ENCODE assay signal across 11 cellular contexts in the genomic region with DNA sequence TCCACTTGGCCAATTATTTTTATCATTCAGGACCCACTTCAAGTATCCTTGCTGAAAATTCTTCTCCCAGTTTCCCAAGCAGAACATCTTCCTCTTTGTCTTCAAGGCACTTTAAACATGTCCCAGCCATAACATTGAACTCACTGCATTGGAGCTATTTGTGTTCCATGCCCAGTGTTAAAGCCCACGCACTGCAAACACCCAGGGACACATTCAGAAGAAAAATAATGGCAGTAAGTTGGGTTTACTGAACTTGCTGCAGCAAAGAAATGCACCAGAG. TPM values are rescaled to one million over a fixed set of nuclear protein-coding genes. Genes with fewer than 3 reads are reported as not detected.
DNase-seq lines count a peak whose midpoint lies in the region; ATAC-seq, FAIRE-seq and TF ChIP-seq lines count a peak whose summit lies in the region.
"Had no signal": no experiment of that assay in that cellular context is flagged by ENCODE, and none has a peak within 500 bp of the region (broad histone marks: within the 10 kb centered on the region; RNA-seq: fewer than 3 reads in every experiment).

No MANE protein-coding gene starts in this region.

- H3K9me3 ChIP-seq in Caco-2 (no peaks in the 10 kb centered on the region), K562 (replicated peaks; ENCODE audit: control insufficient read depth, insufficient read depth, low read depth, low read length) (no peaks in the 10 kb centered on the region), Peyer's patch (no peaks in the 10 kb centered on the region)
- H3K9me3 ChIP-seq: SJCRH30 had no signal

- FAIRE-seq in K562 (lab: Jason Lieb, UNC): no peak
- FAIRE-seq: astrocyte, H1 had no signal

- no peaks in the 10 kb centered on the region for H3K9me1 ChIP-seq in K562 (ENCODE audit: control insufficient read depth, insufficient read depth, low read length)

- H3K79me2 ChIP-seq in K562 (ENCODE audit: control insufficient read depth, insufficient read depth, low read length): peaks cover 18% of the 10 kb centered on the region

- H3K4me3 ChIP-seq in Caco-2 (ENCODE audit: low read depth, low read length) (no peak overlapping the region), K562 (no peak overlapping the region), Peyer's patch (no peak overlapping the region)

- H3K36me3 ChIP-seq in Caco-2 (ENCODE audit: control insufficient read depth, insufficient read depth, low read length): no peaks in the 10 kb centered on the region
- peaks cover 3% of the 10 kb centered on the region; the same call in 1 of the 3 replicates for H3K36me3 ChIP-seq in K562 (ENCODE audit: control insufficient read depth, insufficient read depth, low read length)
- no peaks in the 10 kb centered on the region for H3K36me3 ChIP-seq in Peyer's patch
- H3K36me3 ChIP-seq: SJCRH30 had no signal

- peak overlapping the region; percentile 93 for H3K4me3 Mint-ChIP-seq in Caco-2 (ENCODE audit: unreplicated experiment)
- peak overlapping the region in 8 of 10 donors; percentile 10 to 97 (median 50) for H3K4me3 Mint-ChIP-seq in naive thymus-derived CD8-positive, alpha-beta T cell

- peak overlapping the region; percentile 95 for H3K27ac Mint-ChIP-seq in Caco-2 (ENCODE audit: unreplicated experiment)
- H3K27ac Mint-ChIP-seq in naive thymus-derived CD8-positive, alpha-beta T cell: peak overlapping the region in 9 of 10 donors; percentile 78 to 99 (median 97)

- CTCF ChIA-PET in Caco-2 (lab: Charles Lee): interaction anchor here (0.7 to 4.3 kb wide), 9 partner anchors 15 to 302 kb away, joined by 3 to 44 read pairs (median 3); a partner anchor contains a TSS
- CTCF ChIA-PET in K562 (lab: Yijun Ruan, JAX; ENCODE audit: low intra/inter-chr PET ratio): interaction anchor here (2.0 to 3.8 kb wide), 2 partner anchors 71 to 185 kb away, joined by 12 to 34 read pairs; no protein-coding TSS in a partner anchor

- no peak for TF ChIP-seq RAD21 in K562 (CRISPR knock-in tag; conservative IDR thresholded peaks at IDR 0.05 in 1 of 2, IDR thresholded peaks at IDR 0.05 in 1 of 2)

- peaks cover 35% of the 10 kb centered on the region for H3K4me1 Mint-ChIP-seq in Caco-2 (ENCODE audit: low read depth, unreplicated experiment)
- peaks cover 32 to 57% (median 45%) of the 10 kb centered on the region in 4 donors for H3K4me1 Mint-ChIP-seq in naive thymus-derived CD8-positive, alpha-beta T cell

- TF ChIP-seq POLR2A in K562 (conservative IDR thresholded peaks at IDR 0.05) (no peak), Peyer's patch (IDR thresholded peaks at IDR 0.05) (no peak)

- DNase-seq in Caco-2: no peak
- no peak for DNase-seq in K562 (ENCODE audit: extremely low read depth in 1 of 4, low spot score in 3 of 4)
- DNase-seq in naive thymus-derived CD8-positive, alpha-beta T cell: no peak
- no peak for DNase-seq in Peyer's patch
- no peak for DNase-seq in GM03348 (ENCODE audit: low spot score)

- H3K36me3 Mint-ChIP-seq in Caco-2 (ENCODE audit: insufficient read depth, unreplicated experiment): peaks cover 21% of the 10 kb centered on the region
- peaks cover 0 to 1% (median 0%) of the 10 kb centered on the region in 3 donors for H3K36me3 Mint-ChIP-seq in naive thymus-derived CD8-positive, alpha-beta T cell

- TF ChIP-seq EP300 in K562 (IDR thresholded peaks at IDR 0.05; ENCODE audit: low read length): no peak

- H3K27me3 Mint-ChIP-seq in Caco-2 (ENCODE audit: insufficient read depth, unreplicated experiment): no peaks in the 10 kb centered on the region
- H3K27me3 Mint-ChIP-seq in naive thymus-derived CD8-positive, alpha-beta T cell: no peaks in the 10 kb centered on the region

- no TSS peak for BruUV-seq in Caco-2 (replicated peaks; lab: Mats Ljungman, UMichigan)
- no TSS peak for BruUV-seq in K562 (replicated peaks; lab: Mats Ljungman, UMichigan)

- POLR2A ChIA-PET in Caco-2 (lab: Charles Lee): interaction anchor here (0.7 kb wide), 1 partner anchor 71 kb away, joined by 3 read pairs; no protein-coding TSS in a partner anchor
- POLR2A ChIA-PET in K562 (lab: Yijun Ruan, JAX): no interaction called here
- POLR2A ChIA-PET in naive thymus-derived CD8-positive, alpha-beta T cell (lab: Charles Lee): interaction anchor here (1.1 to 5.6 kb wide), 4 partner anchors 64 to 201 kb away, joined by 3 to 83 read pairs (median 23); a partner anchor contains a TSS

- no peak overlapping the region for H3K9ac ChIP-seq in K562 (ENCODE audit: insufficient read depth in 1 of 2, low read depth in 2 of 2, low read length in 2 of 2)

- peak overlapping the region; percentile 48 for H3K27ac ChIP-seq in C4-2B
- H3K27ac ChIP-seq in K562 (ENCODE audit: extremely low read depth, low read depth, low read length): no peak overlapping the region
- H3K27ac ChIP-seq in Peyer's patch: no peak overlapping the region

- in situ Hi-C loops in K562 (cut with MboI): loop anchor here (5.0 kb wide), 1 partner anchor 68 kb away; no protein-coding TSS in a partner anchor

- intact Hi-C loops in Caco-2 (cut with micrococcal nuclease; ENCODE audit: unreplicated experiment) (loop anchor here (2.0 to 10.0 kb wide), 3 partner anchors 253 to 411 kb away; a partner anchor contains a TSS), K562 (cut with micrococcal nuclease) (loop anchor here (1.0 to 10.0 kb wide), 4 partner anchors 71 to 401 kb away; a partner anchor contains a TSS)

- peaks cover 34% of the 10 kb centered on the region for H3K4me1 ChIP-seq in Caco-2
- peaks cover 10 to 11% of the 10 kb centered on the region in 2 experiments; a peak in 4 of 5 replicates for H3K4me1 ChIP-seq in K562 (replicated peaks in 1 of 2; ENCODE audit: control insufficient read depth in 2 of 2, insufficient read depth in 2 of 2, low read length in 2 of 2)
- H3K4me1 ChIP-seq in Peyer's patch: peaks cover 0 to 55% (median 6%) of the 10 kb centered on the region in 4 donors

- WGBS in K562 (ENCODE audit: insufficient coverage, low coverage, missing lambda C conversion rate): 38% methylated on average over 1 of the region's 1 CpG

- TF ChIP-seq CTCF in C4-2B (conservative IDR thresholded peaks at IDR 0.05): no peak
- TF ChIP-seq CTCF in Caco-2 (IDR thresholded peaks at IDR 0.05; ENCODE audit: insufficient read depth in 1 of 2, low read depth in 1 of 2, low read length in 1 of 2, severe bottlenecking in 1 of 2, unreplicated experiment in 1 of 2): no peak
- TF ChIP-seq CTCF in K562 (IDR thresholded peaks at IDR 0.05 in 2 of 3, conservative IDR thresholded peaks at IDR 0.05 in 1 of 3; ENCODE audit: insufficient read depth in 2 of 3, low read depth in 1 of 3, low read length in 3 of 3): no peak
- TF ChIP-seq CTCF in Peyer's patch (IDR thresholded peaks at IDR 0.05): no peak

- ATAC-seq in K562 (no peak), HG03196 (IDR thresholded peaks at IDR 0.05; ENCODE audit: unreplicated experiment) (no peak)
- ATAC-seq in naive thymus-derived CD8-positive, alpha-beta T cell: no peak

- H2AFZ ChIP-seq in K562 (ENCODE audit: low read depth, low read length): peak overlapping the region; percentile 58; the same call in 1 of the 2 replicates

- H4K20me1 ChIP-seq in K562 (replicated peaks; ENCODE audit: control insufficient read depth, insufficient read depth, low read length): peaks cover 4% of the 10 kb centered on the region; the same call in 1 of the 2 replicates

- H3K4me2 ChIP-seq in K562 (ENCODE audit: insufficient read depth, low read length): no peak overlapping the region

- H3K9me3 Mint-ChIP-seq in Caco-2 (ENCODE audit: unreplicated experiment): no peaks in the 10 kb centered on the region
- H3K9me3 Mint-ChIP-seq in naive thymus-derived CD8-positive, alpha-beta T cell: no peaks in the 10 kb centered on the region

- H3K27me3 ChIP-seq in Caco-2 (replicated peaks; ENCODE audit: control insufficient read depth, insufficient read depth, low read length) (no peaks in the 10 kb centered on the region), K562 (ENCODE audit: control insufficient read depth in 2 of 2, insufficient read depth in 2 of 2, low read length in 2 of 2) (peaks cover 0 to 7% of the 10 kb centered on the region in 2 experiments; a peak in 3 of 5 replicates), Peyer's patch (no peaks in the 10 kb centered on the region)
- H3K27me3 ChIP-seq: SJCRH30 had no signal

RNA-seq across cellular contexts. Expression of a gene that starts 1.6 kb away (rescaled TPM):
- 119 and 138 TPM in 2 replicates for total RNA-seq in Caco-2 (2022)
- total RNA-seq in K562 (2011; cell fraction: chromatin; rRNA removed; ENCODE audit: low replicate concordance): 15.3 and 15.5 TPM in 2 replicates
- total RNA-seq in K562 (2011; cell fraction: nucleolus; rRNA removed): 18.6 and 20.5 TPM in 2 replicates
- 20.0 and 22.3 TPM in 2 replicates for total RNA-seq in K562 (2011; cell fraction: nucleoplasm; rRNA removed)
- 14.4 and 16.5 TPM in 2 replicates for total RNA-seq in K562 (2014; rRNA removed)
- total RNA-seq in K562 (2014; rRNA removed; fragmentation: Illumina TruSeq; extraction: Trizol): 13.0 and 14.1 TPM in 2 replicates
- total RNA-seq in K562 (2015; rRNA removed; fragmentation: Illumina TruSeq; extraction: Trizol): 14.8 and 15.2 TPM in 2 replicates
- 15.9 and 17.8 TPM in 2 replicates for total RNA-seq in K562 (2021)
- polyA plus RNA-seq in K562 (2011; rRNA removed): 13.6 and 18.0 TPM in 2 replicates
- polyA plus RNA-seq in K562 (2011; cell fraction: cytosol; rRNA removed): 11.5 and 20.7 TPM in 2 replicates
- 12.6 and 16.2 TPM in 2 replicates for polyA plus RNA-seq in K562 (2011; cell fraction: nucleus; rRNA removed)
- polyA plus RNA-seq in K562 (2012): 15.7 and 16.1 TPM in 2 replicates
- polyA plus RNA-seq in K562 (2014; fragmentation: Illumina TruSeq; extraction: Trizol): 14.9 and 15.3 TPM in 2 replicates
- polyA plus RNA-seq in K562 (2014; fragmentation: Nextera tagmentation; extraction: Ambion mirVana): 1 to 10 TPM; 6.7 to 8.8 TPM
- polyA plus RNA-seq in K562 (2014; rRNA removed): 18.2 and 21.8 TPM in 2 replicates
- polyA minus RNA-seq in K562 (2011; rRNA and poly(A)+ RNA removed): 8.4 and 13.1 TPM in 2 replicates
- 5.2 and 8.2 TPM in 2 replicates for polyA minus RNA-seq in K562 (2011; cell fraction: cytosol; rRNA and poly(A)+ RNA removed)
- polyA minus RNA-seq in K562 (2011; cell fraction: nucleus; rRNA and poly(A)+ RNA removed): 4.7 and 7.4 TPM in 2 replicates
- 10 to 100 TPM; 46.0 to 46.2 TPM for total RNA-seq in naive thymus-derived CD8-positive, alpha-beta T cell
- polyA plus RNA-seq in naive thymus-derived CD8-positive, alpha-beta T cell: 100 to 1,000 TPM in 1 of 3 donors, 10 to 100 TPM in 2; 74.5 to 234 (median 81.7) TPM
- 10 to 100 TPM; 19.0 to 40.9 (median 31.6) TPM for total RNA-seq in Peyer's patch

RNA-seq across cellular contexts. Expression of a gene that starts 45.1 kb away (rescaled TPM):
- total RNA-seq in Caco-2 (2022) (not detected in 2 replicates), K562 (2014; rRNA removed) (not detected in 2 replicates), K562 (2014; rRNA removed; fragmentation: Illumina TruSeq; extraction: Trizol) (not detected in 2 replicates), K562 (2015; rRNA removed; fragmentation: Illumina TruSeq; extraction: Trizol) (0.19 TPM in 1 of 2 replicates, not detected in the other), K562 (2021) (not detected in 2 replicates), Peyer's patch (1 to 10 TPM in 3 of 4 donors, not detected in 1; 4.2 to 4.7 (median 4.4) TPM)
- total RNA-seq in K562 (2011; cell fraction: chromatin; rRNA removed; ENCODE audit: low replicate concordance): not detected in 2 replicates
- total RNA-seq in K562 (2011; cell fraction: nucleolus; rRNA removed): not detected in 2 replicates
- total RNA-seq in K562 (2011; cell fraction: nucleoplasm; rRNA removed): not detected in 2 replicates
- polyA plus RNA-seq in K562 (2011; rRNA removed) (not detected in 2 replicates), K562 (2014; fragmentation: Illumina TruSeq; extraction: Trizol) (not detected in 2 replicates), K562 (2014; fragmentation: Nextera tagmentation; extraction: Ambion mirVana) (not detected), K562 (2014; rRNA removed) (0.23 TPM in 1 of 2 replicates, not detected in the other)
- polyA plus RNA-seq in K562 (2011; cell fraction: cytosol; rRNA removed): 0.15 TPM in 1 of 2 replicates, not detected in the other
- not detected in 2 replicates for polyA plus RNA-seq in K562 (2011; cell fraction: nucleus; rRNA removed)
- 0.12 and 3.3 TPM in 2 replicates for polyA plus RNA-seq in K562 (2012)
- polyA minus RNA-seq in K562 (2011; rRNA and poly(A)+ RNA removed): not detected in 2 replicates
- not detected in 2 replicates for polyA minus RNA-seq in K562 (2011; cell fraction: cytosol; rRNA and poly(A)+ RNA removed)
- polyA minus RNA-seq in K562 (2011; cell fraction: nucleus; rRNA and poly(A)+ RNA removed): not detected in 2 replicates
- total RNA-seq in naive thymus-derived CD8-positive, alpha-beta T cell: 1 to 10 TPM; 5.5 to 6.6 TPM
- polyA plus RNA-seq in naive thymus-derived CD8-positive, alpha-beta T cell: 100 to 1,000 TPM in 1 of 3 donors, 10 to 100 TPM in 2; 13.3 to 581 (median 21.3) TPM
- total RNA-seq: H1, lung microvascular endothelial cell, SJCRH30 had no signal
- polyA plus RNA-seq: H1 had no signal
